ENCODE assay signal across 1 cellular context in genomic region chr15:90266485-90266884, GRCh38.
TF ChIP-seq lines count a peak whose summit lies in the region.

No MANE protein-coding gene starts in this region.

TF ChIP-seq in GM23338, 12 proteins besides CTCF, POLR2A, EP300 and RAD21 (continued from another document):
- TF ChIP-seq REST (IDR thresholded peaks at IDR 0.05; ENCODE audit: unreplicated experiment) (no peak), EZH2 (IDR thresholded peaks at IDR 0.05; ENCODE audit: low read depth, unreplicated experiment) (no peak), ZNF114 (CRISPR knock-in tag; IDR thresholded peaks at IDR 0.05) (no peak), ZNF462 (CRISPR knock-in tag; IDR thresholded peaks at IDR 0.05) (no peak), ETS1 (IDR thresholded peaks at IDR 0.05) (no peak), NANOG (IDR thresholded peaks at IDR 0.05; ENCODE audit: borderline replicate concordance) (no peak)
